Comparison of ENCODE assay signal across 1 cellular context in genomic region chr1:212915245-212916091, GRCh38.
TF ChIP-seq lines count a peak whose summit lies in the region.

No MANE protein-coding gene starts in this region.

TF ChIP-seq in A549, 52 proteins besides CTCF, POLR2A, EP300 and RAD21 (continued from another document):
- no peak for TF ChIP-seq FOXS1 (CRISPR knock-in tag; IDR thresholded peaks at IDR 0.05)
- no peak for TF ChIP-seq E2F6 (IDR thresholded peaks at IDR 0.05; ENCODE audit: borderline replicate concordance, low read depth)
- no peak for TF ChIP-seq CHD4 (IDR thresholded peaks at IDR 0.05; ENCODE audit: borderline replicate concordance)
- TF ChIP-seq SREBF2 (IDR thresholded peaks at IDR 0.05): no peak
- peak; percentile 70; the same call in 1 of the 2 replicates for TF ChIP-seq RARB (CRISPR knock-in tag; IDR thresholded peaks at IDR 0.05)
- TF ChIP-seq FOSL2 (IDR thresholded peaks at IDR 0.05): peak; percentile 34
- TF ChIP-seq FOSL2 (CRISPR knock-in tag; IDR thresholded peaks at IDR 0.05): peak; percentile 91
- TF ChIP-seq TP53 (CRISPR knock-in tag; IDR thresholded peaks at IDR 0.05): no peak
- no peak for TF ChIP-seq EHMT2 (IDR thresholded peaks at IDR 0.05; ENCODE audit: low read depth)
- TF ChIP-seq PBX3 (IDR thresholded peaks at IDR 0.05): no peak
- TF ChIP-seq KDM5A (IDR thresholded peaks at IDR 0.05): no peak
- TF ChIP-seq ZSCAN20 (CRISPR knock-in tag; IDR thresholded peaks at IDR 0.05): no peak
- TF ChIP-seq REST (IDR thresholded peaks at IDR 0.05): no peak
- TF ChIP-seq MAFK (IDR thresholded peaks at IDR 0.05; ENCODE audit: partially characterized antibody): peak; percentile 87
- no peak for TF ChIP-seq HES2 (IDR thresholded peaks at IDR 0.05)
- peak; percentile 81 for TF ChIP-seq GATA3 (IDR thresholded peaks at IDR 0.05; ENCODE audit: borderline replicate concordance)
- TF ChIP-seq RNF2 (IDR thresholded peaks at IDR 0.05; ENCODE audit: borderline replicate concordance, low read depth): no peak
- no peak for TF ChIP-seq ESRRA (IDR thresholded peaks at IDR 0.05; ENCODE audit: borderline replicate concordance, low read length)
- peak; percentile 51 for TF ChIP-seq NFE2L2 (conservative IDR thresholded peaks at IDR 0.05; ENCODE audit: low read length)
- TF ChIP-seq MYC (IDR thresholded peaks at IDR 0.05; ENCODE audit: borderline replicate concordance, low read length): peak; percentile 75; the same call in 1 of the 2 replicates
- TF ChIP-seq JUNB (IDR thresholded peaks at IDR 0.05): peak; percentile 79
- TF ChIP-seq JUN (IDR thresholded peaks at IDR 0.05): peak; percentile 89 to 92
- no peak for TF ChIP-seq ZC3H11A (IDR thresholded peaks at IDR 0.05)
- no peak for TF ChIP-seq HEYL (CRISPR knock-in tag; IDR thresholded peaks at IDR 0.05)
- TF ChIP-seq CBX2 (IDR thresholded peaks at IDR 0.05; ENCODE audit: borderline replicate concordance, low read depth): no peak
- TF ChIP-seq POLR2AphosphoS2 (conservative IDR thresholded peaks at IDR 0.05; ENCODE audit: low read length): no peak
- peak; percentile 77 for TF ChIP-seq SMC3 (IDR thresholded peaks at IDR 0.05)
- TF ChIP-seq HOXB5 (CRISPR knock-in tag; IDR thresholded peaks at IDR 0.05): peak; percentile 86
- peak in 1 of 2 experiments; percentile 41; a peak in 1 of 4 replicates for TF ChIP-seq CEBPB (IDR thresholded peaks at IDR 0.05)
- no peak for TF ChIP-seq MAZ (IDR thresholded peaks at IDR 0.05; ENCODE audit: borderline replicate concordance, low read depth, low read length)
- TF ChIP-seq TFCP2L1 (CRISPR knock-in tag; IDR thresholded peaks at IDR 0.05): no peak
- TF ChIP-seq ELK1 (IDR thresholded peaks at IDR 0.05; ENCODE audit: low read depth, low read length): no peak
TF ChIP-seq in A549: peak in this region for 17.
